Comparison of ENCODE assay signal across 8 cellular contexts in genomic region chr3:49471856-49472495, GRCh38. TPM values are rescaled to one million over a fixed set of nuclear protein-coding genes. Genes with fewer than 3 reads are reported as not detected.
DNase-seq lines count a peak whose midpoint lies in the region; ATAC-seq, FAIRE-seq and TF ChIP-seq lines count a peak whose summit lies in the region.

No MANE protein-coding gene starts in this region.

- no peak overlapping the region for H3K18ac ChIP-seq in H1 (ENCODE audit: extremely low read depth, low read length)

- H2BK15ac ChIP-seq in H1 (ENCODE audit: low read length) = no peak overlapping the region

- H3K27me3 ChIP-seq in NT2/D1 (ENCODE audit: insufficient read depth, insufficient read length) (no peaks in the 10 kb centered on the region), H1 (replicated peaks in 1 of 4; ENCODE audit: control insufficient read depth in 3 of 4, extremely low read depth in 1 of 4, insufficient read depth in 3 of 4, low read length in 3 of 4) (no peaks in the 10 kb centered on the region)

- intact Hi-C loops in natural killer cell (cut with micrococcal nuclease) = loop anchor here (2.0 kb wide), 1 partner anchor 55 kb away; no protein-coding TSS in a partner anchor

- CTCF ChIA-PET in H1 (lab: Charles Lee; ENCODE audit: partially characterized antibody) = interaction anchor here (0.7 to 5.1 kb wide), 9 partner anchors 11 to 68 kb away, joined by 3 to 32 read pairs (median 4); no protein-coding TSS in a partner anchor

- H3K79me2 ChIP-seq in H1 (ENCODE audit: control insufficient read depth in 1 of 2, insufficient read depth in 2 of 2, low read length in 2 of 2) = peaks cover 17 to 57% of the 10 kb centered on the region in 2 experiments

- H3K23ac ChIP-seq in H1 (ENCODE audit: insufficient read length) = no peak overlapping the region

- FAIRE-seq in H1 (lab: Jason Lieb, UNC) = no peak

- peak overlapping the region; percentile 85 to 90 for H3K4me2 ChIP-seq in H1 (ENCODE audit: insufficient read depth in 1 of 2, low read depth in 2 of 2, low read length in 2 of 2)

- no peak overlapping the region for H2BK20ac ChIP-seq in H1 (ENCODE audit: low read length)

- peak overlapping the region; percentile 95 for H3K4me3 ChIP-seq in NT2/D1 (ENCODE audit: insufficient read length, low read depth)
- H3K4me3 ChIP-seq in H1 (ENCODE audit: extremely low read depth in 1 of 4, insufficient read depth in 2 of 4, low read depth in 3 of 4, low read length in 4 of 4) = peak overlapping the region; percentile 74 to 94 (median 84); a peak in 5 of 8 replicates

- no peak overlapping the region for H4K5ac ChIP-seq in H1 (ENCODE audit: insufficient read length, low read depth, low read length)

- ATAC-seq in natural killer cell = no peak
- ATAC-seq in GM19351 (IDR thresholded peaks at IDR 0.05; ENCODE audit: unreplicated experiment) = no peak
- no peak for ATAC-seq in HG02759 (IDR thresholded peaks at IDR 0.05; ENCODE audit: unreplicated experiment)

- H3K79me1 ChIP-seq in H1 (ENCODE audit: low read depth, low read length) = no peaks in the 10 kb centered on the region

- H3K9me3 ChIP-seq in NT2/D1 (ENCODE audit: insufficient read depth, low read length) (no peaks in the 10 kb centered on the region), H1 (ENCODE audit: insufficient read depth in 2 of 2, low read depth in 1 of 2, low read length in 1 of 2) (no peaks in the 10 kb centered on the region)

- H3K56ac ChIP-seq in H1 (replicated peaks; ENCODE audit: insufficient read length, low read depth, low read length) = no peak overlapping the region

- H3K27ac ChIP-seq in H1 (ENCODE audit: low read depth, low read length) = 0 out of 2 replicates have a peak overlapping the region, but pooled peaks have one; percentile 3

- H3K23me2 ChIP-seq in H1 (ENCODE audit: low read depth, low read length) = peaks cover 12% of the 10 kb centered on the region; the same call in 1 of the 2 replicates

- H3K36me3 ChIP-seq in NT2/D1 (ENCODE audit: insufficient read depth, insufficient read length, low read length) = peaks cover 36% of the 10 kb centered on the region
- H3K36me3 ChIP-seq in H1 (ENCODE audit: control insufficient read depth in 2 of 4, insufficient read depth in 4 of 4, low read length in 3 of 4) = peaks cover 0 to 8% (median 1%) of the 10 kb centered on the region in 4 experiments; a peak in 3 of 8 replicates

- H4K91ac ChIP-seq in H1 (replicated peaks; ENCODE audit: insufficient read length, low read length) = no peak overlapping the region

- H3K4me3 Mint-ChIP-seq in natural killer cell = peak overlapping the region; percentile 91

- H4K20me1 ChIP-seq in H1 (replicated peaks in 1 of 2; ENCODE audit: control insufficient read depth in 1 of 2, insufficient read depth in 2 of 2, low read length in 2 of 2) = peaks cover 4 to 7% of the 10 kb centered on the region in 2 experiments

- no peak overlapping the region for H3K14ac ChIP-seq in H1 (ENCODE audit: insufficient read length)

- no peak for TF ChIP-seq POLR2A in H1 (IDR thresholded peaks at IDR 0.05; ENCODE audit: control extremely low read depth in 1 of 2, low read depth in 2 of 2, low read length in 2 of 2)

- peak overlapping the region; percentile 98 for H3K9ac ChIP-seq in NT2/D1 (ENCODE audit: insufficient read length, low read depth)
- no peak overlapping the region for H3K9ac ChIP-seq in H1 (replicated peaks in 1 of 4; ENCODE audit: extremely low read depth in 1 of 4, low read depth in 3 of 4, low read length in 3 of 4)

- no peaks in the 10 kb centered on the region for H3K36me3 Mint-ChIP-seq in natural killer cell

- H3K9me3 Mint-ChIP-seq in natural killer cell = no peaks in the 10 kb centered on the region

- DNase-seq in AG20443 (ENCODE audit: low spot score) = peak; percentile 2
- DNase-seq in NT2/D1 (ENCODE audit: low read depth, low spot score) = no peak
- DNase-seq in H1 (ENCODE audit: low read depth in 1 of 2, low spot score in 2 of 2) = no peak
- no peak for DNase-seq in natural killer cell
- DNase-seq in putamen (ENCODE audit: low spot score) = no peak
- no peak for DNase-seq in DMS 273 (lab: John Stamatoyannopoulos, UW; ENCODE audit: unreplicated experiment)

- WGBS in H1 (ENCODE audit: extremely low coverage in 1 of 2, insufficient coverage in 1 of 2, insufficient read length in 1 of 2, insufficient replicate concordance in 2 of 2, low coverage in 1 of 2, low lambda C conversion rate in 2 of 2, missing lambda C conversion rate in 1 of 2), 2 experiments = 91% methylated on average over 6 of the region's 6 CpGs; no CpG with 5 or more reads in 1 of the 2 experiments

- no peak for TF ChIP-seq CTCF in H1 (IDR thresholded peaks at IDR 0.05; ENCODE audit: control extremely low read depth in 1 of 3, insufficient read depth in 1 of 3, low read depth in 1 of 3, low read length in 3 of 3)
- TF ChIP-seq CTCF in natural killer cell (IDR thresholded peaks at IDR 0.05) = no peak

- H2AFZ ChIP-seq in H1 (ENCODE audit: low read length) = no peak overlapping the region

- H2BK5ac ChIP-seq in H1 (ENCODE audit: low read depth, low read length) = 0 out of 2 replicates have a peak overlapping the region, but pooled peaks have one; percentile 8

- no peak for TF ChIP-seq EP300 in H1 (IDR thresholded peaks at IDR 0.05; ENCODE audit: borderline replicate concordance in 1 of 2, low read depth in 2 of 2, low read length in 2 of 2)

- H2BK12ac ChIP-seq in H1 (ENCODE audit: low read depth, low read length) = no peak overlapping the region

- H3K4me1 Mint-ChIP-seq in natural killer cell = peaks cover 25 to 35% of the 10 kb centered on the region in 2 donors

- POLR2A ChIA-PET in H1 (lab: Charles Lee; ENCODE audit: partially characterized antibody) = interaction anchor here (0.7 to 9.1 kb wide), 18 partner anchors 9 to 132 kb away, joined by 3 to 205 read pairs (median 3); partner anchors contain the start of genes NICN1, RHOA and TCTA

- no peak overlapping the region for H2AK5ac ChIP-seq in H1 (ENCODE audit: low read depth, low read length)

- H3K27me3 Mint-ChIP-seq in natural killer cell (ENCODE audit: low read depth in 2 of 2) = no peaks in the 10 kb centered on the region

- TF ChIP-seq RAD21 in H1 (IDR thresholded peaks at IDR 0.05 in 1 of 2, conservative IDR thresholded peaks at IDR 0.05 in 1 of 2; ENCODE audit: low read depth in 2 of 2, low read length in 2 of 2) = no peak

- peaks cover 12% of the 10 kb centered on the region for H3K4me1 ChIP-seq in NT2/D1 (ENCODE audit: insufficient read depth, insufficient read length)
- H3K4me1 ChIP-seq in H1 (replicated peaks in 1 of 4; ENCODE audit: control insufficient read depth in 3 of 4, insufficient read depth in 4 of 4, low read length in 3 of 4) = peaks cover 6 to 19% (median 12%) of the 10 kb centered on the region in 4 experiments

- H3K4ac ChIP-seq in H1 (replicated peaks; ENCODE audit: insufficient read length, low read depth, low read length) = no peak overlapping the region

- H3K27ac Mint-ChIP-seq in natural killer cell = peak overlapping the region; percentile 87 to 90

- no peak overlapping the region for H4K8ac ChIP-seq in H1 (ENCODE audit: extremely low read depth, insufficient read depth, low read length)

- no peak overlapping the region for H2BK120ac ChIP-seq in H1 (replicated peaks; ENCODE audit: low read depth, low read length)

RNA-seq across cellular contexts. Expression of gene DAG1, which starts 1.9 kb away (rescaled TPM):
- 137 and 138 TPM in 2 replicates for total RNA-seq in H1 (2021; fragmentation: NEBNext Ultra II Directional; extraction: Animal tissue kit (Norgen Biotek cat#: 25700))
- polyA plus RNA-seq in H1 (2011; rRNA removed) = 97.5 and 125 TPM in 2 replicates
- polyA plus RNA-seq in H1 (2011; cell fraction: cytosol; rRNA removed) = 73.3 TPM
- polyA plus RNA-seq in H1 (2011; cell fraction: nucleus; rRNA removed) = 117 TPM
- polyA plus RNA-seq in H1 (2012, experiment 1 of 2) = 64.9 to 94.3 TPM (median 86.3 TPM) in 4 replicates
- polyA plus RNA-seq in H1 (2012, experiment 2 of 2) = 106 TPM
- 204 TPM for polyA plus RNA-seq in H1 (2013, experiment 1 of 2)
- polyA plus RNA-seq in H1 (2013, experiment 2 of 2) = 192 TPM
- polyA minus RNA-seq in H1 (2011; rRNA and poly(A)+ RNA removed) = 188 and 262 TPM in 2 replicates
- polyA minus RNA-seq in H1 (2011; cell fraction: cytosol; rRNA and poly(A)+ RNA removed) = 72.7 TPM
- polyA minus RNA-seq in H1 (2011; cell fraction: nucleus; rRNA and poly(A)+ RNA removed) = 49.7 TPM
- total RNA-seq in natural killer cell = 10 to 100 TPM in 2 of 3 donors, 1 to 10 TPM in 1; 9.6 to 22.4 (median 20.6) TPM

RNA-seq across cellular contexts. Expression of gene NICN1, which starts 42.9 kb away (rescaled TPM):
- total RNA-seq in H1 (2021; fragmentation: NEBNext Ultra II Directional; extraction: Animal tissue kit (Norgen Biotek cat#: 25700)) = 8.2 and 9.0 TPM in 2 replicates
- polyA plus RNA-seq in H1 (2011; rRNA removed) = 15.3 and 20.9 TPM in 2 replicates
- 15.3 TPM for polyA plus RNA-seq in H1 (2011; cell fraction: cytosol; rRNA removed)
- 70.7 TPM for polyA plus RNA-seq in H1 (2011; cell fraction: nucleus; rRNA removed)
- 11.5 to 14.2 TPM (median 14.0 TPM) in 4 replicates for polyA plus RNA-seq in H1 (2012, experiment 1 of 2)
- polyA plus RNA-seq in H1 (2012, experiment 2 of 2) = 12.2 TPM
- 5.9 TPM for polyA plus RNA-seq in H1 (2013, experiment 1 of 2)
- polyA plus RNA-seq in H1 (2013, experiment 2 of 2) = 6.4 TPM
- polyA minus RNA-seq in H1 (2011; rRNA and poly(A)+ RNA removed) = 21.2 and 25.6 TPM in 2 replicates
- polyA minus RNA-seq in H1 (2011; cell fraction: cytosol; rRNA and poly(A)+ RNA removed) = 6.3 TPM
- polyA minus RNA-seq in H1 (2011; cell fraction: nucleus; rRNA and poly(A)+ RNA removed) = 4.9 TPM
- total RNA-seq in natural killer cell = 10 to 100 TPM; 28.7 to 36.5 (median 30.6) TPM

RNA-seq across cellular contexts. Expression of gene AMT, which starts 49.7 kb away (rescaled TPM):
- 44.3 and 46.5 TPM in 2 replicates for total RNA-seq in H1 (2021; fragmentation: NEBNext Ultra II Directional; extraction: Animal tissue kit (Norgen Biotek cat#: 25700))
- polyA plus RNA-seq in H1 (2011; rRNA removed) = 90.1 and 92.4 TPM in 2 replicates
- polyA plus RNA-seq in H1 (2011; cell fraction: cytosol; rRNA removed) = 97.0 TPM
- polyA plus RNA-seq in H1 (2011; cell fraction: nucleus; rRNA removed) = 227 TPM
- polyA plus RNA-seq in H1 (2012, experiment 1 of 2) = 56.6 to 72.5 TPM (median 63.8 TPM) in 4 replicates
- polyA plus RNA-seq in H1 (2012, experiment 2 of 2) = 42.5 TPM
- polyA plus RNA-seq in H1 (2013, experiment 1 of 2) = 35.4 TPM
- 32.2 TPM for polyA plus RNA-seq in H1 (2013, experiment 2 of 2)
- 93.0 and 99.7 TPM in 2 replicates for polyA minus RNA-seq in H1 (2011; rRNA and poly(A)+ RNA removed)
- polyA minus RNA-seq in H1 (2011; cell fraction: cytosol; rRNA and poly(A)+ RNA removed) = 21.9 TPM
- 33.6 TPM for polyA minus RNA-seq in H1 (2011; cell fraction: nucleus; rRNA and poly(A)+ RNA removed)
- total RNA-seq in natural killer cell = 10 to 100 TPM; 13.4 to 14.2 (median 14.0) TPM

RNA-seq across cellular contexts. Expression of gene TCTA, which starts 59.8 kb away (rescaled TPM):
- total RNA-seq in H1 (2021; fragmentation: NEBNext Ultra II Directional; extraction: Animal tissue kit (Norgen Biotek cat#: 25700)) = 6.2 and 7.4 TPM in 2 replicates
- polyA plus RNA-seq in H1 (2011; rRNA removed) = 11.0 and 13.2 TPM in 2 replicates
- 14.1 TPM for polyA plus RNA-seq in H1 (2011; cell fraction: cytosol; rRNA removed)
- 7.9 TPM for polyA plus RNA-seq in H1 (2011; cell fraction: nucleus; rRNA removed)
- polyA plus RNA-seq in H1 (2012, experiment 1 of 2) = 8.6 to 10.2 TPM (median 9.5 TPM) in 4 replicates
- polyA plus RNA-seq in H1 (2012, experiment 2 of 2) = 9.0 TPM
- polyA plus RNA-seq in H1 (2013, experiment 1 of 2) = 3.9 TPM
- 4.5 TPM for polyA plus RNA-seq in H1 (2013, experiment 2 of 2)
- polyA minus RNA-seq in H1 (2011; rRNA and poly(A)+ RNA removed) = 11.6 and 12.0 TPM in 2 replicates
- polyA minus RNA-seq in H1 (2011; cell fraction: cytosol; rRNA and poly(A)+ RNA removed) = 5.1 TPM
- 17.3 TPM for polyA minus RNA-seq in H1 (2011; cell fraction: nucleus; rRNA and poly(A)+ RNA removed)
- total RNA-seq in natural killer cell = 10 to 100 TPM; 35.4 to 40.7 (median 36.7) TPM
